8 cellular contexts compared by ENCODE assay signal in the genomic region with DNA sequence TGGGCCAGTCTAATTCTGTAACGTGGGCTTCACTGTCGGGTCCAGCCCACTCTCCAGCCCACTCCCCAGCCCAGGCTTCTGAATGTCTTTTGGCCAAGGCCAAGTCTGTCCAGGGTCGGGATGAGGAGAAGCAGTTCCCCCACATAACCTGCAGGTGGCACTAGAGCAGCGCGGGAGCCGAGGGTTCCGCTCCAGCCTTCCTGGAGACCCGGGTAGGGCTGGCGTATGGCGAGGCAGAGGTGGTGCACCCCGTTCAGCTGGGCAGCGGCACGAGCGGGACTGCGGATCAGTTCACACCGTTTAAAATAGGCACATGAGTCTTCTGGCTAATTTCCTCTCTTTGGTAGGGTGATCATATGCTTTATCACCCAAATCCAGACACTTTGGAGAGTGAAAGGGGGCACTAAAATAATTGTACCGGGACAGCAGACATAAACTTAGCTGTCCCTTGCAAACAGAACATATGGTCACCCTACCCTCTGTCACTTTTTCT.
DNase-seq lines count a peak whose midpoint lies in the region; ATAC-seq, FAIRE-seq and TF ChIP-seq lines count a peak whose summit lies in the region.

No MANE protein-coding gene starts in this region.

- H3K4me1 ChIP-seq in endothelial cell of umbilical vein (ENCODE audit: control insufficient read depth, extremely low read depth, insufficient read depth, low read length): no peaks in the 10 kb centered on the region

- CTCF ChIA-PET in endothelial cell of umbilical vein (lab: Charles Lee): no interaction called here

- no peaks in the 10 kb centered on the region for H3K36me3 ChIP-seq in endothelial cell of umbilical vein (ENCODE audit: control insufficient read depth in 2 of 2, extremely low read depth in 1 of 2, insufficient read depth in 2 of 2, low read length in 2 of 2)

- peaks cover 16 to 40% (median 34%) of the 10 kb centered on the region in 3 donors for H3K27me3 Mint-ChIP-seq in naive B cell

- TF ChIP-seq CTCF in endothelial cell of umbilical vein (IDR thresholded peaks at IDR 0.05; ENCODE audit: extremely low read depth in 1 of 2, insufficient read depth in 1 of 2, low read depth in 1 of 2, low read length in 2 of 2): peak; percentile 71 to 82

- peak; percentile 80 for FAIRE-seq in GM18507 (lab: Jason Lieb, UNC)
- FAIRE-seq in endothelial cell of umbilical vein (lab: Jason Lieb, UNC): peak; percentile 84

- TF ChIP-seq POLR2A in endothelial cell of umbilical vein (IDR thresholded peaks at IDR 0.05; ENCODE audit: low read depth, low read length): no peak

- no peak overlapping the region for H3K9ac ChIP-seq in endothelial cell of umbilical vein (replicated peaks; ENCODE audit: extremely low read depth, insufficient read depth, low read length)

- H3K27me3 ChIP-seq in endothelial cell of umbilical vein (ENCODE audit: control insufficient read depth in 2 of 2, insufficient read depth in 2 of 2, low read length in 2 of 2): no peaks in the 10 kb centered on the region

- dilution Hi-C loops in endothelial cell of umbilical vein (cut with MboI; ENCODE audit: extremely low pct_ligation_motif_present, low sequenced_read_pairs): no loop called here

- H3K4me1 Mint-ChIP-seq in naive B cell: peaks cover 0 to 5% (median 0%) of the 10 kb centered on the region in 3 donors

- H3K27ac Mint-ChIP-seq in naive B cell: no peak overlapping the region

- H2AFZ ChIP-seq in endothelial cell of umbilical vein (ENCODE audit: low read depth, low read length): peak overlapping the region; percentile 38

- H3K27ac ChIP-seq in endothelial cell of umbilical vein (ENCODE audit: insufficient read depth, low read depth, low read length): no peak overlapping the region

- intact Hi-C loops in endothelial cell of umbilical vein (cut with micrococcal nuclease): loop anchor here (1.0 kb wide), 1 partner anchor 26 kb away; no protein-coding TSS in a partner anchor

- H3K9me3 Mint-ChIP-seq in naive B cell: peaks cover 0 to 12% (median 10%) of the 10 kb centered on the region in 7 donors

- BruUV-seq in endothelial cell of umbilical vein (replicated peaks; lab: Mats Ljungman, UMichigan): no TSS peak

- no peak overlapping the region for H3K4me3 ChIP-seq in endothelial cell of umbilical vein (replicated peaks in 1 of 3; ENCODE audit: insufficient read depth in 1 of 3, low read depth in 1 of 3, low read length in 3 of 3)

- no peaks in the 10 kb centered on the region for H3K36me3 Mint-ChIP-seq in naive B cell

- no peaks in the 10 kb centered on the region for H3K9me1 ChIP-seq in endothelial cell of umbilical vein (replicated peaks; ENCODE audit: control insufficient read depth, extremely low read depth, insufficient read depth, low read length)

- H3K4me2 ChIP-seq in endothelial cell of umbilical vein (ENCODE audit: insufficient read depth, low read length): no peak overlapping the region

- DNase-seq in AG08396 (ENCODE audit: low spot score): peak; percentile 82
- peak; percentile 26 for DNase-seq in GM18507 (ENCODE audit: extremely low spot score, insufficient read length, low read depth)
- peak; percentile 28 for DNase-seq in NCI-H526 treated with DMSO at 0.1 percent for 48 hours (lab: John Stamatoyannopoulos, UW)
- peak; percentile 79 for DNase-seq in activated CD8-positive, alpha-beta memory T cell treated with anti-CD3 and anti-CD28 coated beads for 24 hours
- DNase-seq in endothelial cell of umbilical vein (ENCODE audit: low read depth, low spot score): peak; percentile 3
- peak; percentile 2 for DNase-seq in naive B cell
- DNase-seq in stimulated activated naive CD4-positive, alpha-beta T cell (lab: John Stamatoyannopoulos, UW): peak in 5 of 6 experiments; percentile 2 to 13 (median 10)

- peak; percentile 86 for ATAC-seq in HG03108 (IDR thresholded peaks at IDR 0.05; ENCODE audit: unreplicated experiment)
- ATAC-seq in naive B cell (ENCODE audit: low read depth in 2 of 2): no peak

- no peaks in the 10 kb centered on the region for H3K79me2 ChIP-seq in endothelial cell of umbilical vein (ENCODE audit: control insufficient read depth, insufficient read depth, low read length)

- no peak overlapping the region for H3K4me3 Mint-ChIP-seq in naive B cell

- H4K20me1 ChIP-seq in endothelial cell of umbilical vein (replicated peaks; ENCODE audit: control insufficient read depth, extremely low read depth, insufficient read depth, low read length): no peaks in the 10 kb centered on the region

- POLR2A ChIA-PET in endothelial cell of umbilical vein (lab: Charles Lee): no interaction called here

- no peaks in the 10 kb centered on the region for H3K9me3 ChIP-seq in endothelial cell of umbilical vein (replicated peaks; ENCODE audit: control insufficient read depth, insufficient read depth, low read length)

TF ChIP-seq in endothelial cell of umbilical vein, 7 proteins besides CTCF, POLR2A, EP300 and RAD21:
- TF ChIP-seq EZH2 (IDR thresholded peaks at IDR 0.05; ENCODE audit: borderline replicate concordance, low read depth, low read length, severe bottlenecking): no peak
- no peak for TF ChIP-seq MYC (IDR thresholded peaks at IDR 0.05; ENCODE audit: low read depth, low read length)
- TF ChIP-seq POLR2AphosphoS5 (IDR thresholded peaks at IDR 0.05; ENCODE audit: insufficient read depth, low read depth, low read length): no peak
- no peak for TF ChIP-seq GATA2 (IDR thresholded peaks at IDR 0.05; ENCODE audit: insufficient read depth, insufficient read length, low read depth, low read length)
- TF ChIP-seq, protein P1, sequence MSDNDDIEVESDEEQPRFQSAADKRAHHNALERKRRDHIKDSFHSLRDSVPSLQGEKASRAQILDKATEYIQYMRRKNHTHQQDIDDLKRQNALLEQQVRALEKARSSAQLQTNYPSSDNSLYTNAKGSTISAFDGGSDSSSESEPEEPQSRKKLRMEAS (IDR thresholded peaks at IDR 0.05; ENCODE audit: insufficient read depth, insufficient read length): no peak
TF ChIP-seq in endothelial cell of umbilical vein: peak in this region for 0.

Comparison
In these comparisons a context has a peak if more than half of its experiments do, and no peak if none do; other contexts are left out.
1. DNase-seq: peak in every context shown above with its lines; median percentile 82 in AG08396; 79 in activated CD8-positive, alpha-beta memory T cell treated with anti-CD3 and anti-CD28 coated beads for 24 hours; 28 in NCI-H526 treated with DMSO at 0.1 percent for 48 hours; 26 in GM18507; 10 in stimulated activated naive CD4-positive, alpha-beta T cell; 3 in endothelial cell of umbilical vein; 2 in naive B cell.